In the genomic region with DNA sequence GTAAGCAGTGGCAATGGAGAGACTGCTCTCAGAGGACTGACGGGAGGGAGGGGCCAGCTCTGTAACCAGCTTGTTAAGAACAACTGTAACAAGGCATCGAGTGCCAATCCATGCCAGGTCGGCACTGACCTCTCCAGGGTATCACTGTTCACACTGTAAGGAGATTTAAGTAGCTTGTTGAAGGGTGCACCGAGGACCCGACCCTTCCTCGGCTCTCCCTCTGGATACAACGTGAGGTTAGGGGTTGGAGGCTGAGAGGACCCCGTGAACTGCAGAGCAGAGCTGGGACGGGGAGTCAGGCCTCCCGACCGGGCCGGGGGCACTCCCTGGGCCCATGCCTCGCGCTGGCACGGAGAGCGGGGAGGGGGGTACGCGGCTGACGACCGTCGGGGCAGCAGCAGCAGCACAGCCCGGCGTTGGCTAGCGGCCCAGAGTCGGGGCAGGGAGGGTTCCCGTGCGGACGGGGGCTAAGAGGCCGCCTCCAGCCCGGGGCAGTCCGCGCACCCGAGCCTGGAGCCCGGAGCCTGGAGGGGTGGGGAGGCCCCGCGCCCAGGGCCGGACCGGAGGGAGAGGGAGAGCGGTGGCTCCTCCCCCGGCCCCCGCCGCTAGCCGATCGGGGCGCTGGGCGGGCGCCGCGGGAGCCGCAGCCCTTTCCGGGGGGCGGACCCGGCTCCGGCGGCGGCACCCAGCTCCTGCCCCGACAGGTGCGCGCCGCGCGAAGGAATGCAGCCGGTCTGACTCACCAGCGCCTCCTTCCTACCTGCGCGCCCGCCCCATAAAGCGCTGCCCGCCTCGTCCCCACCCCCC, we compare ENCODE assay signal across 8 cellular contexts.
A peak's percentile ranks its signal among the peaks of the same experiment; 100 is the strongest.
DNase-seq lines count a peak whose midpoint lies in the region; ATAC-seq and TF ChIP-seq lines count a peak whose summit lies in the region.

A gene (plus strand): TSS at position 804 of the 807 bp plus-strand sequence. CDS start 3,245 bp downstream, outside the sequence.

- peak; percentile 41 for DNase-seq in NCI-H345 (lab: John Stamatoyannopoulos, UW)
- no peak for DNase-seq in NCI-H345 treated with DMSO at 0.1 percent for 48 hours (lab: John Stamatoyannopoulos, UW; ENCODE audit: unreplicated experiment)
- DNase-seq in T-helper 1 cell, result peak; percentile 38 to 72 (median 55)
- DNase-seq in astrocyte of the cerebellum (ENCODE audit: low read depth), result no peak
- DNase-seq in iPS-NIHi7 (ENCODE audit: extremely low spot score), result peak; percentile 93
- peak; percentile 50 for DNase-seq in stimulated activated CD4-positive, alpha-beta T cell treated with anti-CD3 and anti-CD28 coated beads, Interleukin-12 subunit alpha, Interleukin-12 subunit beta, amount 100 ng/mL, for 4 hours

- no peak for ATAC-seq in GM18520 (IDR thresholded peaks at IDR 0.05; ENCODE audit: unreplicated experiment)
- ATAC-seq in HG02870 (IDR thresholded peaks at IDR 0.05; ENCODE audit: unreplicated experiment), result no peak

- peak within 1 kb of the TSS; percentile 44 for H3K4me3 ChIP-seq in astrocyte of the cerebellum (ENCODE audit: low read depth, low read length)

- no peak for TF ChIP-seq CTCF in astrocyte of the cerebellum (IDR thresholded peaks at IDR 0.05; ENCODE audit: low read depth, low read length, missing control alignments)

- in situ Hi-C loops in astrocyte of the cerebellum (cut with HindIII; ENCODE audit: low sequenced_read_pairs), result no loop called here

Comparison
In these comparisons a context has a peak if more than half of its experiments do, and no peak if none do; other contexts are left out.
1. DNase-seq: peak in NCI-H345 (single experiment), T-helper 1 cell (5 of 5), iPS-NIHi7 (single experiment) and stimulated activated CD4-positive, alpha-beta T cell treated with anti-CD3 and anti-CD28 coated beads, Interleukin-12 subunit alpha, Interleukin-12 subunit beta, amount 100 ng/mL, for 4 hours (single experiment); none in NCI-H345 treated with DMSO at 0.1 percent for 48 hours (single experiment) and astrocyte of the cerebellum (single experiment).